23 cellular contexts compared by ENCODE assay signal in genomic region chr15:101440846-101441590, GRCh38. TPM values are rescaled to one million over a fixed set of nuclear protein-coding genes. Genes with fewer than 3 reads are reported as not detected.
DNase-seq lines count a peak whose midpoint lies in the region; ATAC-seq, FAIRE-seq and TF ChIP-seq lines count a peak whose summit lies in the region.
"Had no signal": no experiment of that assay in that cellular context is flagged by ENCODE, and none has a peak within 500 bp of the region (broad histone marks: within the 10 kb centered on the region; RNA-seq: fewer than 3 reads in every experiment).

No MANE protein-coding gene starts in this region.

- H2AFZ ChIP-seq in HepG2 (ENCODE audit: low read length): no peak overlapping the region

- H4K20me1 ChIP-seq in BLaER1: no peaks in the 10 kb centered on the region
- no peaks in the 10 kb centered on the region for H4K20me1 ChIP-seq in HepG2 (ENCODE audit: insufficient read depth, low read length)

- H3K36me3 ChIP-seq in BLaER1 (no peaks in the 10 kb centered on the region), HepG2 (replicated peaks in 1 of 2; ENCODE audit: control insufficient read depth in 1 of 2, insufficient read depth in 2 of 2, low read length in 2 of 2) (peaks cover 3 to 35% of the 10 kb centered on the region in 2 experiments; a peak in 4 of 5 replicates)
- H3K36me3 ChIP-seq: lower lobe of right lung, pancreas, transverse colon had no signal

- H3K9me3 ChIP-seq in A549: no peaks in the 10 kb centered on the region
- H3K9me3 ChIP-seq in BLaER1: peaks cover 36% of the 10 kb centered on the region
- H3K9me3 ChIP-seq in HepG2 (ENCODE audit: low read length): no peaks in the 10 kb centered on the region
- H3K9me3 ChIP-seq: lower lobe of right lung, mucosa of descending colon, pancreas, transverse colon had no signal

- CTCF ChIA-PET in A549 (lab: Yijun Ruan, JAX) (interaction anchor here (0.7 to 1.9 kb wide), 3 partner anchors 27 to 61 kb away, joined by 3 to 6 read pairs (median 4); no protein-coding TSS in a partner anchor), HepG2 (lab: Yijun Ruan, JAX; ENCODE audit: low intra/inter-chr PET ratio, low total read pairs) (no interaction called here)

- TF ChIP-seq POLR2A in A549 (IDR thresholded peaks at IDR 0.05; ENCODE audit: low read length): no peak
- no peak for TF ChIP-seq POLR2A in HepG2 (IDR thresholded peaks at IDR 0.05; ENCODE audit: insufficient read depth in 1 of 2, low read depth in 2 of 2, low read length in 2 of 2)

- H3K9ac ChIP-seq in BLaER1 (no peak overlapping the region), HepG2 (ENCODE audit: insufficient read depth, low read depth, low read length) (no peak overlapping the region)

- H3K4me2 ChIP-seq in A549 (peak overlapping the region; percentile 71), BLaER1 (peak overlapping the region; percentile 46), HepG2 (ENCODE audit: low read depth, low read length) (no peak overlapping the region)

- H3K4me3 ChIP-seq in A549: no peak overlapping the region
- no peak overlapping the region for H3K4me3 ChIP-seq in BLaER1
- H3K4me3 ChIP-seq in HepG2 (replicated peaks in 1 of 3; ENCODE audit: insufficient read depth in 1 of 3, low read depth in 2 of 3, low read length in 3 of 3): no peak overlapping the region
- H3K4me3 ChIP-seq: lower lobe of right lung, mucosa of descending colon, pancreas, transverse colon had no signal

- POLR2A ChIA-PET in A549 (lab: Yijun Ruan, JAX) (no interaction called here), HepG2 (lab: Yijun Ruan, JAX) (interaction anchor here (1.8 kb wide), 1 partner anchor 47 kb away, joined by 5 read pairs; no protein-coding TSS in a partner anchor)

- TF ChIP-seq CTCF in A549 (IDR thresholded peaks at IDR 0.05) (no peak), VCaP (conservative IDR thresholded peaks at IDR 0.05) (no peak), HepG2 (CRISPR knock-in tag; IDR thresholded peaks at IDR 0.05) (no peak)

- no peaks in the 10 kb centered on the region for H3K27me3 ChIP-seq in BLaER1
- H3K27me3 ChIP-seq in HepG2 (ENCODE audit: control insufficient read depth in 1 of 2, insufficient read depth in 2 of 2, low read length in 2 of 2): no peaks in the 10 kb centered on the region
- H3K27me3 ChIP-seq: foreskin keratinocyte, pancreas, transverse colon had no signal

- intact Hi-C loops in HepG2 (cut with micrococcal nuclease; ENCODE audit: unreplicated experiment): no loop called here
- intact Hi-C loops in posterior cingulate gyrus (cut with DNase I): no loop called here

- H3K4me1 ChIP-seq in A549: peaks cover 53% of the 10 kb centered on the region
- H3K4me1 ChIP-seq in BLaER1: peaks cover 47% of the 10 kb centered on the region
- H3K4me1 ChIP-seq in HepG2 (ENCODE audit: insufficient read depth, low read length): peaks cover 79% of the 10 kb centered on the region

- no peak for ATAC-seq in A549
- no peak for ATAC-seq in HepG2
- ATAC-seq: foreskin keratinocyte, lower lobe of right lung, mucosa of descending colon, sciatic nerve had no signal

- TF ChIP-seq RAD21 in A549 (conservative IDR thresholded peaks at IDR 0.05 in 1 of 2, IDR thresholded peaks at IDR 0.05 in 1 of 2) (no peak), HepG2 (CRISPR knock-in tag; IDR thresholded peaks at IDR 0.05) (no peak)

- DNase-seq in A549 (ENCODE audit: low read depth in 1 of 2, low spot score in 1 of 2) (no peak), HepG2 (ENCODE audit: low spot score) (no peak), posterior cingulate gyrus (no peak), HTR-8/SVneo (ENCODE audit: insufficient read length, low spot score) (no peak)
- no peak for DNase-seq in stimulated activated CD4-positive, alpha-beta T cell treated with anti-CD3 and anti-CD28 coated beads, Interleukin-12 subunit alpha, Interleukin-12 subunit beta, amount 100 ng/mL, for 4 hours
- DNase-seq: activated CD4-positive, alpha-beta T cell treated with anti-CD3 and anti-CD28 coated beads, Interleukin-2, amount 50 U/mL, for 4 hours; cerebellar nuclear complex; DMS79; effector CD4-positive, alpha-beta T cell; foreskin keratinocyte; GOT3; hippocampal formation; Kasumi-1; lower lobe of right lung; mucosa of descending colon; NCI-H187 treated with DMSO at 0.1 percent for 48 hours; NCI-H526; nephron progenitor cell; pancreas; transverse colon had no signal

- TF ChIP-seq EP300 in A549 (IDR thresholded peaks at IDR 0.05) (no peak), HepG2 (IDR thresholded peaks at IDR 0.05; ENCODE audit: low read depth in 2 of 2, low read length in 2 of 2) (no peak), HepG2 (CRISPR knock-in tag; IDR thresholded peaks at IDR 0.05; ENCODE audit: borderline replicate concordance) (no peak)

- H3K79me2 ChIP-seq in HepG2 (ENCODE audit: insufficient read depth, low read length): peaks cover 18% of the 10 kb centered on the region

- FAIRE-seq in A549 (lab: Jason Lieb, UNC) (no peak), HepG2 (lab: Jason Lieb, UNC) (no peak), HTR-8/SVneo (lab: Jason Lieb, UNC) (no peak)
- FAIRE-seq: pancreas had no signal

- BruUV-seq in HepG2 (replicated peaks; lab: Mats Ljungman, UMichigan): no TSS peak

- in situ Hi-C loops in HepG2 (cut with HindIII; ENCODE audit: extremely low pct_ligation_motif_present, low pct_unique_long_range_greater_than_20kb): no loop called here

- H3K27ac ChIP-seq in A549: peak overlapping the region; percentile 58 to 66; a peak in 4 of 6 replicates
- H3K27ac ChIP-seq in BLaER1: no peak overlapping the region
- peak overlapping the region; percentile 92 for H3K27ac ChIP-seq in VCaP
- H3K27ac ChIP-seq in HepG2 (ENCODE audit: extremely low read length, insufficient read depth, low read length): peak overlapping the region; percentile 88
- H3K27ac ChIP-seq: foreskin keratinocyte, lower lobe of right lung, pancreas had no signal

- 20% methylated on average over 7 of the region's 7 CpGs for WGBS in A549 (ENCODE audit: missing lambda C conversion rate)
- WGBS in HepG2 (ENCODE audit: low lambda C conversion rate): 68% methylated on average over 7 of the region's 7 CpGs

TF ChIP-seq in A549, 52 proteins besides CTCF, POLR2A, EP300 and RAD21 (continues in another document):
- no peak for TF ChIP-seq GATA3 (IDR thresholded peaks at IDR 0.05; ENCODE audit: borderline replicate concordance)
- no peak for TF ChIP-seq RNF2 (IDR thresholded peaks at IDR 0.05; ENCODE audit: borderline replicate concordance, low read depth)
- no peak for TF ChIP-seq HOXB13 (CRISPR knock-in tag; IDR thresholded peaks at IDR 0.05; ENCODE audit: low read depth)
- TF ChIP-seq SREBF2 (IDR thresholded peaks at IDR 0.05): no peak
- TF ChIP-seq MAFK (IDR thresholded peaks at IDR 0.05; ENCODE audit: partially characterized antibody): no peak
- TF ChIP-seq HES2 (IDR thresholded peaks at IDR 0.05): no peak
- TF ChIP-seq TP53 (CRISPR knock-in tag; IDR thresholded peaks at IDR 0.05): no peak

RNA-seq across cellular contexts. Expression of gene PCSK6, which starts 48.5 kb away (rescaled TPM):
- polyA plus RNA-seq in A549 (2011; rRNA removed) (15.2 and 20.1 TPM in 2 replicates), A549 (2017; fragmentation: RNase III; extraction: RNeasy Plus Mini Kit Qiagen cat#74134 plus additional on column Dnase treatment) (10.0 to 11.1 TPM (median 10.8 TPM) in 3 replicates), HepG2 (2011; rRNA removed) (155 and 208 TPM in 2 replicates)
- polyA plus RNA-seq in A549 (2012; cell fraction: cytosol; rRNA removed): 12.2 and 16.7 TPM in 2 replicates
- polyA plus RNA-seq in A549 (2012; cell fraction: nucleus; rRNA removed): 12.2 and 21.3 TPM in 2 replicates
- 32.2 and 37.3 TPM in 2 replicates for polyA minus RNA-seq in A549 (2011; rRNA and poly(A)+ RNA removed)
- 42.5 and 56.5 TPM in 2 replicates for total RNA-seq in HepG2 (2016; rRNA removed; fragmentation: Illumina TruSeq; extraction: Trizol)
- total RNA-seq in HepG2 (2016; cell fraction: cytosol; rRNA removed; fragmentation: Illumina TruSeq; extraction: Trizol; ENCODE audit: low read depth): 71.9 and 81.0 TPM in 2 replicates
- 34.4 and 55.2 TPM in 2 replicates for total RNA-seq in HepG2 (2016; cell fraction: insoluble cytoplasmic fraction; rRNA removed; fragmentation: Illumina TruSeq; extraction: Trizol)
- total RNA-seq in HepG2 (2016; cell fraction: membrane; rRNA removed; fragmentation: Illumina TruSeq; extraction: Trizol): 69.6 and 77.5 TPM in 2 replicates
- total RNA-seq in HepG2 (2016; cell fraction: nucleus; rRNA removed; fragmentation: Illumina TruSeq; extraction: Trizol): 66.0 and 74.7 TPM in 2 replicates
- 113 and 150 TPM in 2 replicates for polyA plus RNA-seq in HepG2 (2011; cell fraction: cytosol; rRNA removed)
- 207 and 256 TPM in 2 replicates for polyA plus RNA-seq in HepG2 (2011; cell fraction: nucleus; rRNA removed)
- polyA plus RNA-seq in HepG2 (2012): 61.3 and 94.3 TPM in 2 replicates
- polyA plus RNA-seq in HepG2 (2016; cell fraction: cytosol; fragmentation: Illumina TruSeq; extraction: Trizol; ENCODE audit: low read depth): 28.0 and 30.8 TPM in 2 replicates
- polyA plus RNA-seq in HepG2 (2016; cell fraction: insoluble cytoplasmic fraction; fragmentation: Illumina TruSeq; extraction: Trizol; ENCODE audit: low read depth): 34.4 and 44.9 TPM in 2 replicates
- 53.8 and 67.9 TPM in 2 replicates for polyA plus RNA-seq in HepG2 (2016; cell fraction: membrane; fragmentation: Illumina TruSeq; extraction: Trizol; ENCODE audit: low read depth)
- polyA plus RNA-seq in HepG2 (2016; cell fraction: nucleus; fragmentation: Illumina TruSeq; extraction: Trizol; ENCODE audit: insufficient read depth, low read depth): 84.3 and 88.3 TPM in 2 replicates
- 65.0 and 447 TPM in 2 replicates for polyA minus RNA-seq in HepG2 (2011; rRNA and poly(A)+ RNA removed; ENCODE audit: low replicate concordance)
- 126 and 149 TPM in 2 replicates for polyA minus RNA-seq in HepG2 (2011; cell fraction: cytosol; rRNA and poly(A)+ RNA removed)
- 126 and 142 TPM in 2 replicates for polyA minus RNA-seq in HepG2 (2011; cell fraction: nucleus; rRNA and poly(A)+ RNA removed)
